In the genomic region with DNA sequence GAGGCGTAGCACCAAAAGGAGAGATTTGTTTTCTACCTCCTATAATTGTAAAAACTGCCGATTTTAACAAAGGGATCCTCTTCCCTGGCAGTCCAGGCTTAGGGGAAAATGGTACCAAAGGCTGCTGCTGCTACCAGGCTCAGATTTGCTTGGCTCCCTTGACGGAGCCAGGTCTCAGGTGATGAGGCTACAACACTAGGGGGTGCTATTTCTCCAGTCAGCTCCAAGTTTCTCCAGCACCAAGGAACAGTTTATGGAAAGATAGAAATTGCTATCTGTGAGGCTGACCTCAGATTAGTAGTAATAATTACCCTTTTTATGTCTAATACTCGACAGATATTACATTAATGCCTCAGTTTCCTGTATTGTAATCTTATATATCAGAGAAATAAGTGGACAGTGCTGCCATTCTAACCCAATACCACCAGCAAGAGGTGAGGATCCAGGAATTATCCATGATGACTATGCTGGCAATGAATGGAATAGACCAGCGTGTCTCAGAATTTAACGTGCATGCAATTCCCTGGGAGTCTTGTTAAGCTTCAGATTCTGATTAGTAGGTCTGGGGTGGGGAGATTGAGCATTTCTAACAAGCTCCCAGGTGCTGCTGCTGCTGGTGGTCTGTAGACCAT, we compare ENCODE assay signal across 1 cellular context.
TF ChIP-seq lines count a peak whose summit lies in the region.

No MANE protein-coding gene starts in this region.

TF ChIP-seq in liver, 16 proteins besides CTCF, POLR2A, EP300 and RAD21 (continued from another document):
- TF ChIP-seq, protein P1, sequence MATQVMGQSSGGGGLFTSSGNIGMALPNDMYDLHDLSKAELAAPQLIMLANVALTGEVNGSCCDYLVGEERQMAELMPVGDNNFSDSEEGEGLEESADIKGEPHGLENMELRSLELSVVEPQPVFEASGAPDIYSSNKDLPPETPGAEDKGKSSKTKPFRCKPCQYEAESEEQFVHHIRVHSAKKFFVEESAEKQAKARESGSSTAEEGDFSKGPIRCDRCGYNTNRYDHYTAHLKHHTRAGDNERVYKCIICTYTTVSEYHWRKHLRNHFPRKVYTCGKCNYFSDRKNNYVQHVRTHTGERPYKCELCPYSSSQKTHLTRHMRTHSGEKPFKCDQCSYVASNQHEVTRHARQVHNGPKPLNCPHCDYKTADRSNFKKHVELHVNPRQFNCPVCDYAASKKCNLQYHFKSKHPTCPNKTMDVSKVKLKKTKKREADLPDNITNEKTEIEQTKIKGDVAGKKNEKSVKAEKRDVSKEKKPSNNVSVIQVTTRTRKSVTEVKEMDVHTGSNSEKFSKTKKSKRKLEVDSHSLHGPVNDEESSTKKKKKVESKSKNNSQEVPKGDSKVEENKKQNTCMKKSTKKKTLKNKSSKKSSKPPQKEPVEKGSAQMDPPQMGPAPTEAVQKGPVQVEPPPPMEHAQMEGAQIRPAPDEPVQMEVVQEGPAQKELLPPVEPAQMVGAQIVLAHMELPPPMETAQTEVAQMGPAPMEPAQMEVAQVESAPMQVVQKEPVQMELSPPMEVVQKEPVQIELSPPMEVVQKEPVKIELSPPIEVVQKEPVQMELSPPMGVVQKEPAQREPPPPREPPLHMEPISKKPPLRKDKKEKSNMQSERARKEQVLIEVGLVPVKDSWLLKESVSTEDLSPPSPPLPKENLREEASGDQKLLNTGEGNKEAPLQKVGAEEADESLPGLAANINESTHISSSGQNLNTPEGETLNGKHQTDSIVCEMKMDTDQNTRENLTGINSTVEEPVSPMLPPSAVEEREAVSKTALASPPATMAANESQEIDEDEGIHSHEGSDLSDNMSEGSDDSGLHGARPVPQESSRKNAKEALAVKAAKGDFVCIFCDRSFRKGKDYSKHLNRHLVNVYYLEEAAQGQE (IDR thresholded peaks at IDR 0.05): no peak
- TF ChIP-seq YY1 (IDR thresholded peaks at IDR 0.05) (no peak), EGR1 (IDR thresholded peaks at IDR 0.05; ENCODE audit: low read depth in 2 of 2) (no peak), SP1 (IDR thresholded peaks at IDR 0.05) (no peak), RXRA (IDR thresholded peaks at IDR 0.05) (no peak), HNF4G (IDR thresholded peaks at IDR 0.05) (no peak)
TF ChIP-seq in liver: peak in this region for 0.
